1 cellular context compared by ENCODE assay signal in genomic region chr16:48384305-48384981, GRCh38.
TF ChIP-seq lines count a peak whose summit lies in the region.

No MANE protein-coding gene starts in this region.

TF ChIP-seq in HCT116, 20 proteins besides CTCF, POLR2A, EP300 and RAD21:
- TF ChIP-seq ELF1 (IDR thresholded peaks at IDR 0.05; ENCODE audit: borderline replicate concordance, low read depth) (no peak), YY1 (IDR thresholded peaks at IDR 0.05; ENCODE audit: extremely low read depth, insufficient replicate concordance, low read depth, low read length) (peak; percentile 75)
